Comparison of ENCODE assay signal across 1 cellular context in genomic region chr9:130837644-130838043, GRCh38.
TF ChIP-seq lines count a peak whose summit lies in the region.

No MANE protein-coding gene starts in this region.

TF ChIP-seq in endothelial cell of umbilical vein, 7 proteins besides CTCF, POLR2A, EP300 and RAD21:
- TF ChIP-seq GATA2 (IDR thresholded peaks at IDR 0.05; ENCODE audit: insufficient read depth, insufficient read length, low read depth, low read length) = no peak
- no peak for TF ChIP-seq FOS (IDR thresholded peaks at IDR 0.05; ENCODE audit: borderline replicate concordance, insufficient read depth, low read length)
- TF ChIP-seq POLR2AphosphoS5 (IDR thresholded peaks at IDR 0.05; ENCODE audit: insufficient read depth, low read depth, low read length) = no peak
- TF ChIP-seq MAX (IDR thresholded peaks at IDR 0.05; ENCODE audit: insufficient read depth, insufficient read length) = no peak
- no peak for TF ChIP-seq MYC (IDR thresholded peaks at IDR 0.05; ENCODE audit: low read depth, low read length)
- no peak for TF ChIP-seq EZH2 (IDR thresholded peaks at IDR 0.05; ENCODE audit: borderline replicate concordance, low read depth, low read length, severe bottlenecking)
- TF ChIP-seq JUN (IDR thresholded peaks at IDR 0.05; ENCODE audit: borderline replicate concordance, insufficient read depth, insufficient read length, low read depth) = no peak
